Comparison of ENCODE assay signal across 8 cellular contexts in the genomic region with DNA sequence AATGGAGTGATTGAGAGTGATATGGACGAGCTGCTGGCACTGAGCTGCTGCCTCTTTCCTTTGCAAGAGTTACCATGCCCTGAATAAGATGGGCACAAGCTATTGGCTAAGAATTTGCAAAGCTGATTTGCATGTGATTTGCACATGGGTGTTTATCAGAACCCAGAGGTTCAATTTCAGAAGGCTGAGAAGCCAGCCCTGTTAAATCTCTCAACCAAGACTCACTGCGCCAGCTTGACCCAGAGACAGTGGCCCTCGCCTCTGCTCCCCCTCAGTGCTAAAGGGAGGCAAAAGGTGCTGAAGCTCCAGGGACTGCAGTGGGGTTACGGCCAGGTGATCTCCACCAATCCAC. TPM values are rescaled to one million over a fixed set of nuclear protein-coding genes. Genes with fewer than 3 reads are reported as not detected.
DNase-seq lines count a peak whose midpoint lies in the region; ATAC-seq and TF ChIP-seq lines count a peak whose summit lies in the region.

No MANE protein-coding gene starts in this region.

- TF ChIP-seq RAD21 in HCT116 (IDR thresholded peaks at IDR 0.05; ENCODE audit: low read depth), result no peak

- H3K4me1 Mint-ChIP-seq in CD8-positive, alpha-beta memory T cell, result peaks cover 51 to 68% (median 52%) of the 10 kb centered on the region in 3 donors
- peaks cover 29% of the 10 kb centered on the region for H3K4me1 Mint-ChIP-seq in activated naive CD8-positive, alpha-beta T cell treated with anti-CD3 and anti-CD28 coated beads, Interleukin-2, amount 50 U/mL, for 24 hours
- H3K4me1 Mint-ChIP-seq in naive thymus-derived CD8-positive, alpha-beta T cell, result peaks cover 10 to 44% (median 38%) of the 10 kb centered on the region in 4 donors

- H3K9ac ChIP-seq in HCT116 (ENCODE audit: low read length), result peak overlapping the region; percentile 80
- no peak overlapping the region for H3K9ac ChIP-seq in PC-3 (ENCODE audit: low read length)

- peak overlapping the region; percentile 67 for H3K4me3 ChIP-seq in CD8-positive, alpha-beta memory T cell (ENCODE audit: low read length)
- peak overlapping the region; percentile 58 to 69 for H3K4me3 ChIP-seq in HCT116 (replicated peaks in 1 of 2; ENCODE audit: low read depth in 1 of 2, low read length in 2 of 2)
- no peak overlapping the region for H3K4me3 ChIP-seq in PC-3 (ENCODE audit: low read length)

- RAD21 ChIA-PET in HCT116 (lab: Charles Lee; ENCODE audit: low non-redundant PET in 1 of 2, low total read pairs in 2 of 2, uncharacterized antibody in 2 of 2, unreplicated experiment in 2 of 2), result no interaction called here

- TF ChIP-seq CTCF in HCT116 (IDR thresholded peaks at IDR 0.05 in 2 of 3, conservative IDR thresholded peaks at IDR 0.05 in 1 of 3; ENCODE audit: borderline replicate concordance in 1 of 3, insufficient read depth in 1 of 3, low read depth in 2 of 3, low read length in 2 of 3), result no peak
- TF ChIP-seq CTCF in PC-3 (conservative IDR thresholded peaks at IDR 0.05; ENCODE audit: low read depth, low read length), result no peak

- H3K36me3 Mint-ChIP-seq in CD8-positive, alpha-beta memory T cell, result peaks cover 0 to 20% (median 0%) of the 10 kb centered on the region in 3 donors
- peaks cover 13% of the 10 kb centered on the region for H3K36me3 Mint-ChIP-seq in activated naive CD8-positive, alpha-beta T cell treated with anti-CD3 and anti-CD28 coated beads, Interleukin-2, amount 50 U/mL, for 24 hours (ENCODE audit: low read depth)
- peaks cover 0 to 5% (median 2%) of the 10 kb centered on the region in 3 donors for H3K36me3 Mint-ChIP-seq in naive thymus-derived CD8-positive, alpha-beta T cell

- H3K4me3 Mint-ChIP-seq in CD8-positive, alpha-beta memory T cell, result peak overlapping the region; percentile 89 to 96 (median 92)
- H3K4me3 Mint-ChIP-seq in activated naive CD8-positive, alpha-beta T cell treated with anti-CD3 and anti-CD28 coated beads, Interleukin-2, amount 50 U/mL, for 24 hours, result peak overlapping the region; percentile 90
- H3K4me3 Mint-ChIP-seq in naive thymus-derived CD8-positive, alpha-beta T cell, result peak overlapping the region; percentile 82 to 95 (median 93)

- H3K9me3 Mint-ChIP-seq in CD8-positive, alpha-beta memory T cell, result peaks cover 0 to 3% (median 0%) of the 10 kb centered on the region in 5 donors
- H3K9me3 Mint-ChIP-seq in activated naive CD8-positive, alpha-beta T cell treated with anti-CD3 and anti-CD28 coated beads, Interleukin-2, amount 50 U/mL, for 24 hours, result no peaks in the 10 kb centered on the region
- H3K9me3 Mint-ChIP-seq in naive thymus-derived CD8-positive, alpha-beta T cell, result no peaks in the 10 kb centered on the region

- TF ChIP-seq POLR2A in HCT116 (IDR thresholded peaks at IDR 0.05; ENCODE audit: borderline replicate concordance, extremely low read depth, insufficient read depth, insufficient read length), result no peak

- peak overlapping the region; percentile 90 to 98 (median 96) for H3K27ac Mint-ChIP-seq in CD8-positive, alpha-beta memory T cell
- peak overlapping the region; percentile 96 for H3K27ac Mint-ChIP-seq in activated naive CD8-positive, alpha-beta T cell treated with anti-CD3 and anti-CD28 coated beads, Interleukin-2, amount 50 U/mL, for 24 hours
- peak overlapping the region; percentile 89 to 99 (median 96) for H3K27ac Mint-ChIP-seq in naive thymus-derived CD8-positive, alpha-beta T cell

- no peaks in the 10 kb centered on the region for H3K9me3 ChIP-seq in CD8-positive, alpha-beta memory T cell (ENCODE audit: low read length)
- H3K9me3 ChIP-seq in HCT116 (ENCODE audit: control insufficient read depth in 1 of 2, insufficient read depth in 1 of 2, low read depth in 1 of 2, low read length in 2 of 2), result no peaks in the 10 kb centered on the region
- H3K9me3 ChIP-seq in PC-3 (ENCODE audit: low read length), result no peaks in the 10 kb centered on the region

- peak overlapping the region; percentile 91 for H3K27ac ChIP-seq in CD8-positive, alpha-beta memory T cell (ENCODE audit: low read depth, low read length)
- H3K27ac ChIP-seq in HCT116 (ENCODE audit: low read depth, low read length), result peak overlapping the region; percentile 99
- no peak overlapping the region for H3K27ac ChIP-seq in PC-3 (ENCODE audit: low read length)

- H3K4me2 ChIP-seq in HCT116 (ENCODE audit: low read length), result peak overlapping the region; percentile 87
- no peak overlapping the region for H3K4me2 ChIP-seq in PC-3 (ENCODE audit: low read length)

- intact Hi-C loops in HCT116 (cut with micrococcal nuclease) (no loop called here), PC-3 (cut with micrococcal nuclease) (loop anchor here (5.0 kb wide), 1 partner anchor 163 kb away; a partner anchor contains a TSS)

- no peaks in the 10 kb centered on the region for H3K27me3 ChIP-seq in CD8-positive, alpha-beta memory T cell (ENCODE audit: insufficient read depth, low read length, poor library complexity, severe bottlenecking)
- H3K27me3 ChIP-seq in HCT116 (ENCODE audit: insufficient read depth, low read length), result no peaks in the 10 kb centered on the region
- no peaks in the 10 kb centered on the region for H3K27me3 ChIP-seq in PC-3 (ENCODE audit: low read length)

- no peak for ATAC-seq in HCT116
- no peak for ATAC-seq in activated naive CD8-positive, alpha-beta T cell treated with anti-CD3 and anti-CD28 coated beads, Interleukin-2, amount 50 U/mL, for 24 hours
- no peak for ATAC-seq in naive thymus-derived CD8-positive, alpha-beta T cell
- no peak for ATAC-seq in PC-3
- no peak for ATAC-seq in GM19035 (IDR thresholded peaks at IDR 0.05; ENCODE audit: unreplicated experiment)

- peak in 1 of 5 donors; percentile 47 for DNase-seq in CD8-positive, alpha-beta memory T cell
- no peak for DNase-seq in HCT116 (ENCODE audit: low read depth, low spot score)
- no peak for DNase-seq in activated naive CD8-positive, alpha-beta T cell treated with anti-CD3 and anti-CD28 coated beads, Interleukin-2, amount 50 U/mL, for 24 hours
- DNase-seq in naive thymus-derived CD8-positive, alpha-beta T cell, result peak in 4 of 10 donors; percentile 8 to 48 (median 30)
- no peak for DNase-seq in DMS53 treated with DMSO at 0.1 percent for 48 hours (lab: John Stamatoyannopoulos, UW; ENCODE audit: unreplicated experiment)
- no peak for DNase-seq in PC-3
- no peak for DNase-seq in NCI-H2029 (lab: John Stamatoyannopoulos, UW)

- POLR2A ChIA-PET in CD8-positive, alpha-beta memory T cell (lab: Charles Lee), result interaction anchor here (0.9 to 3.1 kb wide), 8 partner anchors 10 to 564 kb away, joined by 3 to 17 read pairs (median 5); a partner anchor contains a TSS
- POLR2A ChIA-PET in HCT116 (lab: Charles Lee), result interaction anchor here (1.0 to 1.7 kb wide), 5 partner anchors 10 to 131 kb away, joined by 3 to 7 read pairs (median 3); a partner anchor contains a TSS
- POLR2A ChIA-PET in naive thymus-derived CD8-positive, alpha-beta T cell (lab: Charles Lee), result interaction anchor here (0.9 to 17.6 kb wide), 12 partner anchors 9 to 561 kb away, joined by 3 to 388 read pairs (median 6); a partner anchor contains a TSS
- POLR2A ChIA-PET in PC-3 (lab: Charles Lee; ENCODE audit: unreplicated experiment), result no interaction called here

- BruUV-seq in HCT116 (replicated peaks; lab: Mats Ljungman, UMichigan) (no TSS peak), PC-3 (replicated peaks; lab: Mats Ljungman, UMichigan) (no TSS peak)

- H3K36me3 ChIP-seq in CD8-positive, alpha-beta memory T cell (ENCODE audit: insufficient read depth, low read length), result no peaks in the 10 kb centered on the region
- H3K36me3 ChIP-seq in HCT116 (ENCODE audit: control insufficient read depth in 1 of 2, insufficient read depth in 2 of 2, low read length in 2 of 2), result no peaks in the 10 kb centered on the region
- H3K36me3 ChIP-seq in PC-3 (ENCODE audit: low read depth, low read length), result no peaks in the 10 kb centered on the region

- H3K4me1 ChIP-seq in CD8-positive, alpha-beta memory T cell (ENCODE audit: insufficient read depth, low read length), result peaks cover 21% of the 10 kb centered on the region
- H3K4me1 ChIP-seq in HCT116 (ENCODE audit: control insufficient read depth in 1 of 2, insufficient read depth in 2 of 2, low read length in 2 of 2) (peaks cover 22 to 43% of the 10 kb centered on the region in 2 experiments), PC-3 (ENCODE audit: insufficient read depth, low read length) (peaks cover 21% of the 10 kb centered on the region)

- H3K9me2 ChIP-seq in HCT116 (ENCODE audit: insufficient read depth) (no peaks in the 10 kb centered on the region), PC-3 (replicated peaks; ENCODE audit: low read length) (no peaks in the 10 kb centered on the region)

- no peak overlapping the region for H2AFZ ChIP-seq in HCT116 (ENCODE audit: low read depth, low read length, poor library complexity, severe bottlenecking)
- no peak overlapping the region for H2AFZ ChIP-seq in PC-3 (ENCODE audit: low read length)

- no peaks in the 10 kb centered on the region for H3F3A ChIP-seq in PC-3 (ENCODE audit: low read length, unreplicated experiment)

- H4K20me1 ChIP-seq in HCT116 (ENCODE audit: insufficient read depth) (no peaks in the 10 kb centered on the region), PC-3 (ENCODE audit: low read length) (no peaks in the 10 kb centered on the region)

- H3K79me2 ChIP-seq in HCT116 (ENCODE audit: insufficient read depth, low read length), result peaks cover 27% of the 10 kb centered on the region; the same call in 1 of the 2 replicates
- no peaks in the 10 kb centered on the region for H3K79me2 ChIP-seq in PC-3 (ENCODE audit: low read length)

- CTCF ChIA-PET in CD8-positive, alpha-beta memory T cell (lab: Charles Lee), result interaction anchor here (0.9 to 10.5 kb wide), 6 partner anchors 9 to 238 kb away, joined by 3 to 230 read pairs (median 3); a partner anchor contains a TSS
- CTCF ChIA-PET in HCT116 (lab: Charles Lee) (interaction anchor here (2.5 kb wide), 1 partner anchor 22 kb away, joined by 12 read pairs; no protein-coding TSS in a partner anchor), PC-3 (lab: Charles Lee) (interaction anchor here (1.6 kb wide), 1 partner anchor 22 kb away, joined by 5 read pairs; no protein-coding TSS in a partner anchor)

- H3K27me3 Mint-ChIP-seq in CD8-positive, alpha-beta memory T cell, result no peaks in the 10 kb centered on the region
- no peaks in the 10 kb centered on the region for H3K27me3 Mint-ChIP-seq in activated naive CD8-positive, alpha-beta T cell treated with anti-CD3 and anti-CD28 coated beads, Interleukin-2, amount 50 U/mL, for 24 hours
- no peaks in the 10 kb centered on the region for H3K27me3 Mint-ChIP-seq in naive thymus-derived CD8-positive, alpha-beta T cell

RNA-seq across cellular contexts. Expression of a gene that starts 0.7 kb away (rescaled TPM):
- total RNA-seq in CD8-positive, alpha-beta memory T cell, result 100 to 1,000 TPM; 124 to 133 TPM
- 116 TPM for polyA plus RNA-seq in CD8-positive, alpha-beta memory T cell
- total RNA-seq in HCT116 (2021; ENCODE audit: unreplicated experiment), result 67.4 TPM
- 41.2 and 44.2 TPM in 2 replicates for polyA plus RNA-seq in HCT116 (2012)
- 100 to 1,000 TPM; 324 to 353 TPM for total RNA-seq in naive thymus-derived CD8-positive, alpha-beta T cell
- polyA plus RNA-seq in naive thymus-derived CD8-positive, alpha-beta T cell, result 100 to 1,000 TPM in 1 of 3 donors, 10 to 100 TPM in 2; 58.9 to 112 (median 96.6) TPM
- 4.0 and 4.6 TPM in 2 replicates for total RNA-seq in PC-3 (2014; rRNA removed)

RNA-seq across cellular contexts. Expression of a gene that starts 9.5 kb away (rescaled TPM):
- 100 to 1,000 TPM; 160 to 162 TPM for total RNA-seq in CD8-positive, alpha-beta memory T cell
- 105 TPM for polyA plus RNA-seq in CD8-positive, alpha-beta memory T cell
- total RNA-seq in HCT116 (2021; ENCODE audit: unreplicated experiment) (124 TPM), PC-3 (2014; rRNA removed) (169 and 172 TPM in 2 replicates)
- polyA plus RNA-seq in HCT116 (2012), result 135 and 156 TPM in 2 replicates
- total RNA-seq in naive thymus-derived CD8-positive, alpha-beta T cell, result 10 to 100 TPM; 72.1 to 80.8 TPM
- 10 to 100 TPM; 66.8 to 73.3 (median 71.3) TPM for polyA plus RNA-seq in naive thymus-derived CD8-positive, alpha-beta T cell

RNA-seq across cellular contexts. Expression of a gene that starts 19.1 kb away (rescaled TPM):
- 1 to 10 TPM; 3.5 to 4.6 TPM for total RNA-seq in CD8-positive, alpha-beta memory T cell
- polyA plus RNA-seq in CD8-positive, alpha-beta memory T cell, result not detected
- total RNA-seq in HCT116 (2021; ENCODE audit: unreplicated experiment), result 1.3 TPM
- polyA plus RNA-seq in HCT116 (2012), result 0.30 and 0.52 TPM in 2 replicates
- 10 to 100 TPM; 17.8 to 18.2 TPM for total RNA-seq in naive thymus-derived CD8-positive, alpha-beta T cell
- under 1 TPM; 0.49 to 0.96 (median 0.73) TPM for polyA plus RNA-seq in naive thymus-derived CD8-positive, alpha-beta T cell
- total RNA-seq in PC-3 (2014; rRNA removed), result 3.7 TPM in 1 of 2 replicates, not detected in the other

RNA-seq across cellular contexts. Expression of a gene that starts 20.9 kb away (rescaled TPM):
- not detected for total RNA-seq in CD8-positive, alpha-beta memory T cell
- polyA plus RNA-seq in CD8-positive, alpha-beta memory T cell, result not detected
- total RNA-seq in HCT116 (2021; ENCODE audit: unreplicated experiment), result not detected
- polyA plus RNA-seq in HCT116 (2012), result 0.27 and 0.34 TPM in 2 replicates
- not detected for total RNA-seq in naive thymus-derived CD8-positive, alpha-beta T cell
- not detected for polyA plus RNA-seq in naive thymus-derived CD8-positive, alpha-beta T cell
- not detected in 2 replicates for total RNA-seq in PC-3 (2014; rRNA removed)

RNA-seq across cellular contexts. Expression of a gene that starts 39.4 kb away (rescaled TPM):
- under 1 TPM; 0.62 to 0.79 TPM for total RNA-seq in CD8-positive, alpha-beta memory T cell
- polyA plus RNA-seq in CD8-positive, alpha-beta memory T cell, result 0.38 TPM
- total RNA-seq in HCT116 (2021; ENCODE audit: unreplicated experiment) (14.8 TPM), PC-3 (2014; rRNA removed) (5.2 and 11.2 TPM in 2 replicates)
- polyA plus RNA-seq in HCT116 (2012), result 10.4 and 10.8 TPM in 2 replicates
- under 1 TPM; 0.16 to 0.23 TPM for total RNA-seq in naive thymus-derived CD8-positive, alpha-beta T cell
- polyA plus RNA-seq in naive thymus-derived CD8-positive, alpha-beta T cell, result not detected

Comparison
In these comparisons a context has a peak if more than half of its experiments do, and no peak if none do; other contexts are left out.
1. RNA of a gene that starts 0.7 kb away (total RNA-seq): 324 to 353 TPM in naive thymus-derived CD8-positive, alpha-beta T cell, 124 to 133 TPM in CD8-positive, alpha-beta memory T cell and 67.4 TPM in HCT116 (single experiment); 4.0 to 4.6 TPM in PC-3; every median in the first group is over 10 times any median in the second.
2. Peak in every context shown above with its lines, with median percentiles within 50 percentile points of each other: H3K27ac Mint-ChIP-seq and H3K4me3 Mint-ChIP-seq.